Comparison of ENCODE assay signal across 8 cellular contexts in the genomic region with DNA sequence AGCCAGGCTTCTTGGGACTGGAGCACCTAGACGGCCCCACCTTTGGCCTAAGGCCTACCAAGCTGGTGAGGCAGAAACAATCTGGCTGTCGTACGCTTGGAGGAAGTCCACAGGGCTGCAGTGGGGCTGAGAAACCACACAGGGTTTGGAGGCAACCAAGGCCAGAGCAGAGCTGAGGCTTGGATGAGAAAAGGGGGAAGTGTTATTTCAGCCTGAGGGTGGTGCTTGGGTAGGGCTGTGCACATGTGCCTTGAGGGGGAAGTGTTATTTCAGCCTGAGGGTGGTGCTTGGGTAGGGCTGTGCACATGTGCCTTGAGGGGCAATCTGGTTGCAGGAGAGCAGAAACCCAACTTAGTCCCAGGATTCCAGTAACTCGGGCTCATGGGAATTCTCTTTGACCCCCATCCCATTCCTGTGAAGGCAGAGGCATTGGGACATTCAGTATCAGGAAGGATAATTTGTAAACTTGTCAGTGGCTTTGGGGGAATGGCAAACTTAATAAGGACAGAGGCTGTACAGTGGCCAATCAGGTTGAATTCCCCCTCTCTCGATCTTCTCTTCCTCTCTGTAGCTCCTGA. TPM values are rescaled to one million over a fixed set of nuclear protein-coding genes. Genes with fewer than 3 reads are reported as not detected.
DNase-seq lines count a peak whose midpoint lies in the region; ATAC-seq and TF ChIP-seq lines count a peak whose summit lies in the region.

No MANE protein-coding gene starts in this region.

- H3K9ac ChIP-seq in HUES48 (ENCODE audit: low read depth, low read length), result peak overlapping the region; percentile 15; the same call in 1 of the 2 replicates

- TF ChIP-seq CTCF in upper lobe of right lung (IDR thresholded peaks at IDR 0.05), result no peak

- peak overlapping the region; percentile 85 for H3K4me3 Mint-ChIP-seq in activated CD8-positive, alpha-beta T cell treated with anti-CD3 and anti-CD28 coated beads, Interleukin-2, amount 10 ng/mL, durations not matched to agents 7 days and 5 days

- peak; percentile 75 for DNase-seq in activated CD8-positive, alpha-beta T cell treated with anti-CD3 and anti-CD28 coated beads, Interleukin-2, amount 10 ng/mL, durations not matched to agents 7 days and 5 days
- DNase-seq in islet precursor cell, result peak; percentile 3
- no peak for DNase-seq in upper lobe of right lung
- DNase-seq in activated CD4-positive, CD25-positive, alpha-beta regulatory T cell treated with anti-CD3 and anti-CD28 coated beads, Interleukin-2, amount 50 U/mL, for 72 hours, result no peak
- no peak for DNase-seq in NCI-H2029 treated with DMSO at 0.1 percent for 48 hours (lab: John Stamatoyannopoulos, UW)

- intact Hi-C loops in upper lobe of right lung (cut with DNase I), result no loop called here

- no peaks in the 10 kb centered on the region for H3K9me3 ChIP-seq in HUES48 (ENCODE audit: control insufficient read depth, insufficient read depth, low read length)
- no peaks in the 10 kb centered on the region for H3K9me3 ChIP-seq in upper lobe of right lung

- H3K4me1 ChIP-seq in HUES48 (ENCODE audit: control insufficient read depth, insufficient read depth, low read length) (peaks cover 20% of the 10 kb centered on the region), upper lobe of right lung (peaks cover 15% of the 10 kb centered on the region)

- CTCF ChIA-PET in activated CD8-positive, alpha-beta T cell treated with anti-CD3 and anti-CD28 coated beads, Interleukin-2, amount 10 ng/mL, durations not matched to agents 7 days and 5 days (lab: Charles Lee), result interaction anchor here (1.0 to 1.4 kb wide), 5 partner anchors 17 to 452 kb away, joined by 3 read pairs; partner anchors contain the start of genes PRADC1 and TPRKB

- H3K27me3 Mint-ChIP-seq in activated CD8-positive, alpha-beta T cell treated with anti-CD3 and anti-CD28 coated beads, Interleukin-2, amount 10 ng/mL, durations not matched to agents 7 days and 5 days (ENCODE audit: low read depth), result peaks cover 20% of the 10 kb centered on the region

- H3K27ac ChIP-seq in HUES48 (ENCODE audit: low read depth, low read length) (no peak overlapping the region), upper lobe of right lung (no peak overlapping the region)

- peak overlapping the region; percentile 81 for H3K4me3 ChIP-seq in HUES48 (ENCODE audit: low read depth, low read length)
- peak overlapping the region; percentile 72 for H3K4me3 ChIP-seq in upper lobe of right lung

- POLR2A ChIA-PET in activated CD8-positive, alpha-beta T cell treated with anti-CD3 and anti-CD28 coated beads, Interleukin-2, amount 10 ng/mL, durations not matched to agents 7 days and 5 days (lab: Charles Lee), result interaction anchor here (1.6 to 2.4 kb wide), 2 partner anchors 50 to 100 kb away, joined by 7 to 11 read pairs; partner anchors contain the start of genes ALMS1 and CCT7

- H3K4me1 Mint-ChIP-seq in activated CD8-positive, alpha-beta T cell treated with anti-CD3 and anti-CD28 coated beads, Interleukin-2, amount 10 ng/mL, durations not matched to agents 7 days and 5 days (ENCODE audit: low read depth), result peaks cover 28% of the 10 kb centered on the region

- H3K36me3 ChIP-seq in HUES48 (ENCODE audit: control insufficient read depth, insufficient read depth, low read length) (no peaks in the 10 kb centered on the region), upper lobe of right lung (no peaks in the 10 kb centered on the region)

- H3K27ac Mint-ChIP-seq in activated CD8-positive, alpha-beta T cell treated with anti-CD3 and anti-CD28 coated beads, Interleukin-2, amount 10 ng/mL, durations not matched to agents 7 days and 5 days, result peak overlapping the region; percentile 84

- H3K27me3 ChIP-seq in HUES48 (ENCODE audit: control insufficient read depth, insufficient read depth, low read length), result peaks cover 53% of the 10 kb centered on the region
- peaks cover 27% of the 10 kb centered on the region for H3K27me3 ChIP-seq in upper lobe of right lung

- H3K36me3 Mint-ChIP-seq in activated CD8-positive, alpha-beta T cell treated with anti-CD3 and anti-CD28 coated beads, Interleukin-2, amount 10 ng/mL, durations not matched to agents 7 days and 5 days (ENCODE audit: low read depth), result no peaks in the 10 kb centered on the region

- H3K9me3 Mint-ChIP-seq in activated CD8-positive, alpha-beta T cell treated with anti-CD3 and anti-CD28 coated beads, Interleukin-2, amount 10 ng/mL, durations not matched to agents 7 days and 5 days (ENCODE audit: insufficient read depth), result no peaks in the 10 kb centered on the region

- ATAC-seq in GM18498 (IDR thresholded peaks at IDR 0.05; ENCODE audit: unreplicated experiment) (peak; percentile 53), GM21528 (IDR thresholded peaks at IDR 0.05; ENCODE audit: low FRiP score, unreplicated experiment) (peak; percentile 69), upper lobe of right lung (peak; percentile 88)
- ATAC-seq in activated CD8-positive, alpha-beta T cell treated with anti-CD3 and anti-CD28 coated beads, Interleukin-2, amount 10 ng/mL, durations not matched to agents 7 days and 5 days, result peak; percentile 48

RNA-seq across cellular contexts. Expression of gene FBXO41, which starts 1.0 kb away (rescaled TPM):
- total RNA-seq in activated CD8-positive, alpha-beta T cell treated with anti-CD3 and anti-CD28 coated beads, Interleukin-2, amount 10 ng/mL, durations not matched to agents 7 days and 5 days, result 10 to 100 TPM; 32.0 to 32.3 TPM
- total RNA-seq in upper lobe of right lung, result 2.1 TPM

RNA-seq across cellular contexts. Expression of gene EGR4, which starts 8.1 kb away (rescaled TPM):
- total RNA-seq in activated CD8-positive, alpha-beta T cell treated with anti-CD3 and anti-CD28 coated beads, Interleukin-2, amount 10 ng/mL, durations not matched to agents 7 days and 5 days, result not detected
- not detected for total RNA-seq in upper lobe of right lung

RNA-seq across cellular contexts. Expression of gene CCT7, which starts 51.1 kb away (rescaled TPM):
- 100 to 1,000 TPM; 347 to 362 TPM for total RNA-seq in activated CD8-positive, alpha-beta T cell treated with anti-CD3 and anti-CD28 coated beads, Interleukin-2, amount 10 ng/mL, durations not matched to agents 7 days and 5 days
- 152 TPM for total RNA-seq in upper lobe of right lung

RNA-seq across cellular contexts. Expression of gene PRADC1, which starts 52.2 kb away (rescaled TPM):
- 10 to 100 TPM; 19.0 to 19.1 TPM for total RNA-seq in activated CD8-positive, alpha-beta T cell treated with anti-CD3 and anti-CD28 coated beads, Interleukin-2, amount 10 ng/mL, durations not matched to agents 7 days and 5 days
- total RNA-seq in upper lobe of right lung, result 15.5 TPM

Comparison
In these comparisons a context has a peak if more than half of its experiments do, and no peak if none do; other contexts are left out.
1. DNase-seq: peak in activated CD8-positive, alpha-beta T cell treated with anti-CD3 and anti-CD28 coated beads, Interleukin-2, amount 10 ng/mL, durations not matched to agents 7 days and 5 days (single experiment) and islet precursor cell (single experiment); none in upper lobe of right lung (single experiment), activated CD4-positive, CD25-positive, alpha-beta regulatory T cell treated with anti-CD3 and anti-CD28 coated beads, Interleukin-2, amount 50 U/mL, for 72 hours (single experiment) and NCI-H2029 treated with DMSO at 0.1 percent for 48 hours (single experiment).
2. RNA of gene FBXO41, which starts 1.0 kb away (total RNA-seq): 32.0 to 32.3 TPM in activated CD8-positive, alpha-beta T cell treated with anti-CD3 and anti-CD28 coated beads, Interleukin-2, amount 10 ng/mL, durations not matched to agents 7 days and 5 days; 2.1 TPM in upper lobe of right lung (single experiment); every median in the first group is over 10 times any median in the second.
3. Peak in every context shown above with its lines, with median percentiles within 50 percentile points of each other: ATAC-seq.